In the genomic region with DNA sequence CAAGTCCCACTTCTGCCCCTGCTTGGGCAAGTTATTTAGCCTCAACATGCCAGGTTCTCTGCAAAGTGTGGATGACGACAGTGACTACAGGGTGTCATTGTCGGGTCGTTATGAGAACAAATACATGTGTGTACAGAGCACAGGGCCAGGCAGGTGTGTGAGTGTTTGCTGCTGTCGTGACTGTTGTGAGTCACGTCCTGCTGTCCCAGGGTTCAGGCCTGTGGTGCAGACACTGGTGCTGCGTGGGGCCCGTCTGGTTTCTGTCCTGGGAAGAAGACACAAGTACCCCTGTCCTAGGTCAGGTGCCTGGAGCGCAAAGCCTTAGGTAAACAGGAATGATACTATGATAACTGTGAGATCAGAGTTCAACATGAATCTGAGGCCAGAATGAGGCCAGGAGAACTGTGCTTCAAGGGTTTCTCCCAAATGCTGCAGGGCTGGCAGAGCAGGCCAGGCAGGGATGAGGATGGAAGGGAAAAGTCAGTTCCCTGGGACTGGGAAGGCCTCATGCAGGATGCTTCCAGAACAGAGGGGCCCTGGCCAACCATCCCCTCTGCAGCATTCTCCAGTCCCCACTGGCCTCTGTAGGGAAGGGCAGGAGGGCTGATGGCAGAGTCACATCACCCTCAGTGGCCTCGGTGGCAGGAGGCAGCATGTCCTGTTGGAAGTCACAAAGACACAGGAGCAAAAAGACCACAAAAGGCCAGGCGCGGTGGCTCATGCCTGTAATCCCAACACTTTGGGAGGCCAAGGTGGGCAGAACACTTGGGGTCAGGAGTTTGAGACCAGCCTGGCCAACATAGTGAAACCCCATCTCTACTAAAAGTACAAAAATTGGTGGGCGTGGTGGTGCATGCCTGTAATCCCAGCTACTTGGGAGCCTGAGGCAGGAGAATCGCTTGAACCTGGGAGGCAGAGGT, we compare ENCODE assay signal across 1 cellular context.
TF ChIP-seq lines count a peak whose summit lies in the region.

No MANE protein-coding gene starts in this region.

TF ChIP-seq in HepG2, 621 proteins besides CTCF, POLR2A, EP300 and RAD21 (continued from another document):
- TF ChIP-seq, protein P1, sequence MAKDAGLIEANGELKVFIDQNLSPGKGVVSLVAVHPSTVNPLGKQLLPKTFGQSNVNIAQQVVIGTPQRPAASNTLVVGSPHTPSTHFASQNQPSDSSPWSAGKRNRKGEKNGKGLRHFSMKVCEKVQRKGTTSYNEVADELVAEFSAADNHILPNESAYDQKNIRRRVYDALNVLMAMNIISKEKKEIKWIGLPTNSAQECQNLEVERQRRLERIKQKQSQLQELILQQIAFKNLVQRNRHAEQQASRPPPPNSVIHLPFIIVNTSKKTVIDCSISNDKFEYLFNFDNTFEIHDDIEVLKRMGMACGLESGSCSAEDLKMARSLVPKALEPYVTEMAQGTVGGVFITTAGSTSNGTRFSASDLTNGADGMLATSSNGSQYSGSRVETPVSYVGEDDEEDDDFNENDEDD (CRISPR knock-in tag; IDR thresholded peaks at IDR 0.05; ENCODE audit: borderline replicate concordance), result peak; percentile 31; the same call in 1 of the 2 replicates
- no peak for TF ChIP-seq NFE2L2 (IDR thresholded peaks at IDR 0.05; ENCODE audit: low read length)
- TF ChIP-seq ZBTB38 (CRISPR knock-in tag; IDR thresholded peaks at IDR 0.05), result peak; percentile 72; the same call in 1 of the 2 replicates
- peak; percentile 99 for TF ChIP-seq GATAD2A (CRISPR knock-in tag; IDR thresholded peaks at IDR 0.05)
- TF ChIP-seq FOSL2 (CRISPR knock-in tag; IDR thresholded peaks at IDR 0.05), result peak; percentile 98
- TF ChIP-seq ZNF747 (CRISPR knock-in tag; IDR thresholded peaks at IDR 0.05; ENCODE audit: borderline replicate concordance), result no peak
- TF ChIP-seq JUND (CRISPR knock-in tag; IDR thresholded peaks at IDR 0.05), result peak; percentile 82; the same call in 1 of the 2 replicates
- TF ChIP-seq ZFAT (CRISPR knock-in tag; conservative IDR thresholded peaks at IDR 0.05), result no peak
- 0 out of 2 replicates have a peak, but pooled peaks have one; percentile 23 for TF ChIP-seq ZBTB21 (CRISPR knock-in tag; IDR thresholded peaks at IDR 0.05)
- no peak for TF ChIP-seq REL (CRISPR knock-in tag; conservative IDR thresholded peaks at IDR 0.05)
- TF ChIP-seq, protein P2, sequence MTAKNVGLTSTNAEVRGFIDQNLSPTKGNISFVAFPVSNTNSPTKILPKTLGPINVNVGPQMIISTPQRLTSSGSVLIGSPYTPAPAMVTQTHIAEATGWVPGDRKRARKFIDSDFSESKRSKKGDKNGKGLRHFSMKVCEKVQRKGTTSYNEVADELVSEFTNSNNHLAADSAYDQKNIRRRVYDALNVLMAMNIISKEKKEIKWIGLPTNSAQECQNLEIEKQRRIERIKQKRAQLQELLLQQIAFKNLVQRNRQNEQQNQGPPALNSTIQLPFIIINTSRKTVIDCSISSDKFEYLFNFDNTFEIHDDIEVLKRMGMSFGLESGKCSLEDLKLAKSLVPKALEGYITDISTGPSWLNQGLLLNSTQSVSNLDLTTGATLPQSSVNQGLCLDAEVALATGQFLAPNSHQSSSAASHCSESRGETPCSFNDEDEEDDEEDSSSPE (CRISPR knock-in tag; IDR thresholded peaks at IDR 0.05), result peak; percentile 46; the same call in 1 of the 2 replicates
- peak; percentile 70; the same call in 1 of the 2 replicates for TF ChIP-seq ZKSCAN8 (CRISPR knock-in tag; IDR thresholded peaks at IDR 0.05; ENCODE audit: borderline replicate concordance)
- TF ChIP-seq, protein P3, sequence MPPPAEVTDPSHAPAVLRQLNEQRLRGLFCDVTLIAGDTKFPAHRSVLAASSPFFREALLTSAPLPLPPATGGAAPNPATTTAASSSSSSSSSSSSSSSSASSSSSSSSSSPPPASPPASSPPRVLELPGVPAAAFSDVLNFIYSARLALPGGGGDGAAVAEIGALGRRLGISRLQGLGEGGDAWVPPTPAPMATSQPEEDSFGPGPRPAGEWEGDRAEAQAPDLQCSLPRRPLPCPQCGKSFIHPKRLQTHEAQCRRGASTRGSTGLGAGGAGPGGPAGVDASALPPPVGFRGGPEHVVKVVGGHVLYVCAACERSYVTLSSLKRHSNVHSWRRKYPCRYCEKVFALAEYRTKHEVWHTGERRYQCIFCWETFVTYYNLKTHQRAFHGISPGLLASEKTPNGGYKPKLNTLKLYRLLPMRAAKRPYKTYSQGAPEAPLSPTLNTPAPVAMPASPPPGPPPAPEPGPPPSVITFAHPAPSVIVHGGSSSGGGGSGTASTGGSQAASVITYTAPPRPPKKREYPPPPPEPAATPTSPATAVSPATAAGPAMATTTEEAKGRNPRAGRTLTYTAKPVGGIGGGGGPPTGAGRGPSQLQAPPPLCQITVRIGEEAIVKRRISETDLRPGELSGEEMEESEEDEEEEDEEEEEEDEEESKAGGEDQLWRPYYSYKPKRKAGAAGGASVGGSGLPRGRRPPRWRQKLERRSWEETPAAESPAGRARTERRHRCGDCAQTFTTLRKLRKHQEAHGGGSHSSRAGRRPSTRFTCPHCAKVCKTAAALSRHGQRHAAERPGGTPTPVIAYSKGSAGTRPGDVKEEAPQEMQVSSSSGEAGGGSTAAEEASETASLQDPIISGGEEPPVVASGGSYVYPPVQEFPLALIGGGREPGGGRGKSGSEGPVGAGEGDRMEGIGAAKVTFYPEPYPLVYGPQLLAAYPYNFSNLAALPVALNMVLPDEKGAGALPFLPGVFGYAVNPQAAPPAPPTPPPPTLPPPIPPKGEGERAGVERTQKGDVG (CRISPR knock-in tag; IDR thresholded peaks at IDR 0.05; ENCODE audit: borderline replicate concordance), result peak; percentile 61; the same call in 1 of the 2 replicates
- TF ChIP-seq HNRNPL (IDR thresholded peaks at IDR 0.05; ENCODE audit: low read depth, low read length), result 0 out of 2 replicates have a peak, but pooled peaks have one; percentile 7
